ENCODE assay signal across 31 cellular contexts in genomic region chr18:76422121-76422520, GRCh38.
"Had no signal": no experiment of that assay in that cellular context is flagged by ENCODE, and none has a peak within 500 bp of the region (broad histone marks: within the 10 kb centered on the region; RNA-seq: fewer than 3 reads in every experiment).

No MANE protein-coding gene starts in this region.

- H3K4me3 Mint-ChIP-seq: activated CD4-positive, alpha-beta memory T cell treated with anti-CD3 and anti-CD28 coated beads, Interleukin-2, amount 10 ng/mL, durations not matched to agents 7 days and 5 days; activated CD4-positive, alpha-beta T cell treated with anti-CD3 and anti-CD28 coated beads, Interleukin-2, amount 10 ng/mL, durations not matched to agents 7 days and 5 days; activated naive CD4-positive, alpha-beta T cell treated with anti-CD3 and anti-CD28 coated beads, Interleukin-2, amount 10 ng/mL, durations not matched to agents 7 days and 5 days; activated naive CD8-positive, alpha-beta T cell treated with anti-CD3 and anti-CD28 coated beads, Interleukin-2, amount 10 ng/mL, durations not matched to agents 7 days and 5 days; activated T-cell treated with anti-CD3 and anti-CD28 coated beads, Interleukin-2, amount 50 U/mL, for 24 hours; brain; T-helper 17 cell had no signal

- H3K36me3 Mint-ChIP-seq: activated naive CD4-positive, alpha-beta T cell treated with anti-CD3 and anti-CD28 coated beads, Interleukin-2, amount 10 ng/mL, durations not matched to agents 7 days and 5 days; activated naive CD8-positive, alpha-beta T cell treated with anti-CD3 and anti-CD28 coated beads, Interleukin-2, amount 10 ng/mL, durations not matched to agents 7 days and 5 days had no signal

- H3K4me3 ChIP-seq: ascending aorta, cardiac muscle cell, colonic mucosa, hepatocyte, mucosa of descending colon, pancreas, right atrium auricular region, smooth muscle cell, suprapubic skin, tibial nerve had no signal

- H3K27ac Mint-ChIP-seq: activated CD4-positive, alpha-beta memory T cell treated with anti-CD3 and anti-CD28 coated beads, Interleukin-2, amount 10 ng/mL, durations not matched to agents 7 days and 5 days; activated CD4-positive, alpha-beta T cell treated with anti-CD3 and anti-CD28 coated beads, Interleukin-2, amount 10 ng/mL, durations not matched to agents 7 days and 5 days; activated naive CD4-positive, alpha-beta T cell treated with anti-CD3 and anti-CD28 coated beads, Interleukin-2, amount 10 ng/mL, durations not matched to agents 7 days and 5 days; activated naive CD8-positive, alpha-beta T cell treated with anti-CD3 and anti-CD28 coated beads, Interleukin-2, amount 10 ng/mL, durations not matched to agents 7 days and 5 days; activated T-cell treated with anti-CD3 and anti-CD28 coated beads, Interleukin-2, amount 50 U/mL, for 24 hours; T-helper 17 cell had no signal

- H3K9me3 ChIP-seq: ascending aorta, colonic mucosa, mucosa of descending colon, pancreas, right atrium auricular region, suprapubic skin, tibial nerve had no signal

- H3K9me3 Mint-ChIP-seq: activated CD4-positive, alpha-beta memory T cell treated with anti-CD3 and anti-CD28 coated beads, Interleukin-2, amount 10 ng/mL, durations not matched to agents 7 days and 5 days; activated CD4-positive, alpha-beta T cell treated with anti-CD3 and anti-CD28 coated beads, Interleukin-2, amount 10 ng/mL, durations not matched to agents 7 days and 5 days; activated naive CD8-positive, alpha-beta T cell treated with anti-CD3 and anti-CD28 coated beads, Interleukin-2, amount 10 ng/mL, durations not matched to agents 7 days and 5 days; activated T-cell treated with anti-CD3 and anti-CD28 coated beads, Interleukin-2, amount 50 U/mL, for 24 hours; brain had no signal

- H3K4me1 Mint-ChIP-seq: activated CD4-positive, alpha-beta memory T cell treated with anti-CD3 and anti-CD28 coated beads, Interleukin-2, amount 10 ng/mL, durations not matched to agents 7 days and 5 days had no signal

- H3K27me3 Mint-ChIP-seq: activated CD4-positive, alpha-beta T cell treated with anti-CD3 and anti-CD28 coated beads, Interleukin-2, amount 10 ng/mL, durations not matched to agents 7 days and 5 days; activated naive CD8-positive, alpha-beta T cell treated with anti-CD3 and anti-CD28 coated beads, Interleukin-2, amount 10 ng/mL, durations not matched to agents 7 days and 5 days; activated T-cell treated with anti-CD3 and anti-CD28 coated beads, Interleukin-2, amount 50 U/mL, for 24 hours; brain; T-helper 17 cell had no signal

- DNase-seq: activated CD4-positive, alpha-beta memory T cell treated with anti-CD3 and anti-CD28 coated beads, Interleukin-2, amount 10 ng/mL, durations not matched to agents 7 days and 5 days; activated CD4-positive, alpha-beta T cell treated with anti-CD3 and anti-CD28 coated beads for 1 hour; activated CD4-positive, alpha-beta T cell treated with anti-CD3 and anti-CD28 coated beads, Interleukin-2, amount 10 ng/mL, durations not matched to agents 7 days and 5 days; activated CD8-positive, alpha-beta memory T cell treated with anti-CD3 and anti-CD28 coated beads, Interleukin-2, amount 50 U/mL, for 48 hours; activated gamma-delta T cell; activated naive CD4-positive, alpha-beta T cell treated with anti-CD3 and anti-CD28 coated beads, Interleukin-2, amount 10 ng/mL, durations not matched to agents 7 days and 5 days; activated naive CD8-positive, alpha-beta T cell treated with anti-CD3 and anti-CD28 coated beads, Interleukin-2, amount 10 ng/mL, durations not matched to agents 7 days and 5 days; activated T-cell treated with anti-CD3 and anti-CD28 coated beads, Interleukin-2, amount 50 U/mL, for 24 hours; cerebellar nuclear complex; colonic mucosa; effector CD8-positive, alpha-beta T cell; left cardiac atrium; mesenchymal stem cell; mucosa of descending colon; stimulated activated CD4-positive, alpha-beta T cell treated with anti-CD3 and anti-CD28 coated beads, Interleukin-1b, Interleukin-23, amount 100 ng/mL, for 48 hours; stimulated activated CD4-positive, alpha-beta T cell treated with anti-CD3 and anti-CD28 coated beads, Interleukin-4, amount 100 ng/mL, for 4 hours; stimulated activated CD8-positive, alpha-beta memory T cell treated with anti-CD3 and anti-CD28 coated beads, Interleukin-4, amount 100 ng/mL, for 48 hours; stimulated activated naive CD4-positive, alpha-beta T cell; T-helper 17 cell; T1000 had no signal

- FAIRE-seq: frontal cortex, keratinocyte, pancreas had no signal

- H3K4me1 ChIP-seq: ascending aorta, colonic mucosa, pancreas had no signal

- H3K36me3 ChIP-seq: ascending aorta, cardiac muscle cell, colonic mucosa, pancreas, right atrium auricular region, suprapubic skin, tibial nerve had no signal

- ATAC-seq: left cardiac atrium, mucosa of descending colon, pancreas, T-helper 17 cell had no signal

- H3K27me3 ChIP-seq: ascending aorta, cardiac muscle cell, colonic mucosa, hepatocyte, pancreas, right atrium auricular region, suprapubic skin, tibial nerve had no signal

- H3K27ac ChIP-seq: ascending aorta, cardiac muscle cell, colonic mucosa, pancreas, right atrium auricular region, suprapubic skin had no signal
